Comparison of ENCODE assay signal across 1 cellular context in genomic region chr4:76615999-76616398, GRCh38.
TF ChIP-seq lines count a peak whose summit lies in the region.

No MANE protein-coding gene starts in this region.

TF ChIP-seq in GM23338, 12 proteins besides CTCF, POLR2A, EP300 and RAD21 (continued from another document):
- TF ChIP-seq REST (IDR thresholded peaks at IDR 0.05; ENCODE audit: unreplicated experiment): no peak
- no peak for TF ChIP-seq EZH2phosphoT487 (IDR thresholded peaks at IDR 0.05; ENCODE audit: unreplicated experiment)
- TF ChIP-seq ZNF114 (CRISPR knock-in tag; IDR thresholded peaks at IDR 0.05): no peak
- no peak for TF ChIP-seq NANOG (IDR thresholded peaks at IDR 0.05; ENCODE audit: borderline replicate concordance)
- no peak for TF ChIP-seq CREB1 (CRISPR knock-in tag; IDR thresholded peaks at IDR 0.05; ENCODE audit: low read depth)
- TF ChIP-seq ETS1 (IDR thresholded peaks at IDR 0.05): no peak
- no peak for TF ChIP-seq ZNF462 (CRISPR knock-in tag; IDR thresholded peaks at IDR 0.05)
- TF ChIP-seq ZNF331 (CRISPR knock-in tag; IDR thresholded peaks at IDR 0.05; ENCODE audit: low read depth): no peak
